In the genomic region with DNA sequence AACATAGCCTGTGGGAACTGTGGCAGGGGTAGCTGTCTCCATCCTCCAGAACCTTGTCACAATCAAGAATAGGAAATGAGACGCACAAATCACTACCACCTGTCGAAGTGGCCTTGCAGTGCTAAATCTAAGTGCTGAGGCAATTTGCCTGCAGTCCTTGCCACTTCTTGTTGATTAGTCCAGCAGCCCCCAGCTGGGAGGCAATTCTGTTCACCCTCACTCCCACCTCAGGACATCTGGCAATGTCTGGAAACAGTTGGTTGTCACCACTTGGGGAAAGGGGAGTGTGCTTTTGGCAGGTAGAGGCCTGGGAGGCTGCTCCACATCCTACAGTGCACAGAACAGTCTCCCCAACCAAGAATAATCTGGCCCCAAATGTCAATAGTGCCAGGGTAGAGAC, we compare ENCODE assay signal across 14 cellular contexts. TPM values are rescaled to one million over a fixed set of nuclear protein-coding genes. Genes with fewer than 3 reads are reported as not detected.
DNase-seq lines count a peak whose midpoint lies in the region; ATAC-seq, FAIRE-seq and TF ChIP-seq lines count a peak whose summit lies in the region.
"Had no signal": no experiment of that assay in that cellular context is flagged by ENCODE, and none has a peak within 500 bp of the region (broad histone marks: within the 10 kb centered on the region; RNA-seq: fewer than 3 reads in every experiment).

No MANE protein-coding gene starts in this region.

- peaks cover 1% of the 10 kb centered on the region for H3K36me3 Mint-ChIP-seq in activated CD8-positive, alpha-beta memory T cell treated with anti-CD3 and anti-CD28 coated beads, Interleukin-2, amount 10 ng/mL, durations not matched to agents 7 days and 5 days
- H3K36me3 Mint-ChIP-seq in activated T-helper 17 cell treated with anti-CD3 and anti-CD28 coated beads, Interleukin-2, amount 50 U/mL, for 72 hours (ENCODE audit: low read depth): no peaks in the 10 kb centered on the region

- no peak for ATAC-seq in activated CD8-positive, alpha-beta memory T cell treated with anti-CD3 and anti-CD28 coated beads, Interleukin-2, amount 10 ng/mL, durations not matched to agents 7 days and 5 days
- no peak for ATAC-seq in activated T-helper 17 cell treated with anti-CD3 and anti-CD28 coated beads, Interleukin-2, amount 50 U/mL, for 72 hours (replicated peaks)
- no peak for ATAC-seq in pancreas

- H3K9me3 Mint-ChIP-seq in activated CD8-positive, alpha-beta memory T cell treated with anti-CD3 and anti-CD28 coated beads, Interleukin-2, amount 10 ng/mL, durations not matched to agents 7 days and 5 days (ENCODE audit: low read depth): no peaks in the 10 kb centered on the region
- H3K9me3 Mint-ChIP-seq in activated T-helper 17 cell treated with anti-CD3 and anti-CD28 coated beads, Interleukin-2, amount 50 U/mL, for 72 hours: peaks cover 7% of the 10 kb centered on the region

- no peak for DNase-seq in activated CD8-positive, alpha-beta memory T cell treated with anti-CD3 and anti-CD28 coated beads, Interleukin-2, amount 10 ng/mL, durations not matched to agents 7 days and 5 days
- DNase-seq in activated CD8-positive, alpha-beta memory T cell treated with anti-CD3 and anti-CD28 coated beads for 24 hours: no peak
- DNase-seq in NCI-H1436 (lab: John Stamatoyannopoulos, UW) (no peak), pancreas (no peak)
- no peak for DNase-seq in activated effector memory CD4-positive, alpha-beta T cell treated with Interleukin-2 at 50 U/mL for 16 hours
- DNase-seq: NCI-H1105, OCI-M1 had no signal

- H3K36me3 ChIP-seq in pancreas: no peaks in the 10 kb centered on the region

- H3K4me1 Mint-ChIP-seq in activated CD8-positive, alpha-beta memory T cell treated with anti-CD3 and anti-CD28 coated beads, Interleukin-2, amount 10 ng/mL, durations not matched to agents 7 days and 5 days: peaks cover 7% of the 10 kb centered on the region
- H3K4me1 Mint-ChIP-seq in activated T-helper 17 cell treated with anti-CD3 and anti-CD28 coated beads, Interleukin-2, amount 50 U/mL, for 72 hours: peaks cover 14% of the 10 kb centered on the region

- H3K27me3 ChIP-seq in layer of hippocampus (ENCODE audit: control insufficient read depth, insufficient read depth, low read length) (no peaks in the 10 kb centered on the region), pancreas (no peaks in the 10 kb centered on the region)

- no peak for FAIRE-seq in pancreas (lab: Jason Lieb, UNC)
- FAIRE-seq: G401.6 had no signal

- no peak overlapping the region for H3K4me3 Mint-ChIP-seq in activated CD8-positive, alpha-beta memory T cell treated with anti-CD3 and anti-CD28 coated beads, Interleukin-2, amount 10 ng/mL, durations not matched to agents 7 days and 5 days
- H3K4me3 Mint-ChIP-seq in activated T-helper 17 cell treated with anti-CD3 and anti-CD28 coated beads, Interleukin-2, amount 50 U/mL, for 72 hours: peak overlapping the region; percentile 65

- peaks cover 0 to 4% (median 0%) of the 10 kb centered on the region in 3 donors for H3K4me1 ChIP-seq in pancreas

- TF ChIP-seq CTCF in pancreas (IDR thresholded peaks at IDR 0.05): no peak

- no peaks in the 10 kb centered on the region for H3K9me3 ChIP-seq in pancreas

- intact Hi-C loops in pancreas (cut with DNase I): no loop called here

- no peak overlapping the region for H3K4me3 ChIP-seq in pancreas

- peak overlapping the region; percentile 83 for H3K27ac ChIP-seq in layer of hippocampus (ENCODE audit: low read depth, low read length)
- peak overlapping the region; percentile 51 for H3K27ac ChIP-seq in temporal lobe (ENCODE audit: low read depth, low read length)
- peak overlapping the region in 2 of 4 donors; percentile 24 to 60 for H3K27ac ChIP-seq in pancreas

- peak overlapping the region; percentile 33 for H3K27ac Mint-ChIP-seq in activated CD8-positive, alpha-beta memory T cell treated with anti-CD3 and anti-CD28 coated beads, Interleukin-2, amount 10 ng/mL, durations not matched to agents 7 days and 5 days
- peak overlapping the region; percentile 86 for H3K27ac Mint-ChIP-seq in activated T-helper 17 cell treated with anti-CD3 and anti-CD28 coated beads, Interleukin-2, amount 50 U/mL, for 72 hours
- H3K27ac Mint-ChIP-seq: type B pancreatic cell had no signal

- H3K27me3 Mint-ChIP-seq in activated CD8-positive, alpha-beta memory T cell treated with anti-CD3 and anti-CD28 coated beads, Interleukin-2, amount 10 ng/mL, durations not matched to agents 7 days and 5 days: no peaks in the 10 kb centered on the region
- no peaks in the 10 kb centered on the region for H3K27me3 Mint-ChIP-seq in activated T-helper 17 cell treated with anti-CD3 and anti-CD28 coated beads, Interleukin-2, amount 50 U/mL, for 72 hours
- H3K27me3 Mint-ChIP-seq: type B pancreatic cell had no signal

- CTCF ChIA-PET in activated CD8-positive, alpha-beta memory T cell treated with anti-CD3 and anti-CD28 coated beads, Interleukin-2, amount 10 ng/mL, durations not matched to agents 7 days and 5 days (lab: Charles Lee): interaction anchor here (1.3 to 2.4 kb wide), 3 partner anchors 10 to 26 kb away, joined by 3 to 9 read pairs (median 3); no protein-coding TSS in a partner anchor

- 43 to 57% methylated on average over 2 of the region's 2 CpGs for WGBS in pancreas, 2 donors

RNA-seq across cellular contexts. Expression of gene RFX2, which starts 10.7 kb away (rescaled TPM):
- 10 to 100 TPM in 1 of 2 experiments, 1 to 10 TPM in 1; 9.8 to 11.7 TPM for total RNA-seq in activated CD8-positive, alpha-beta memory T cell treated with anti-CD3 and anti-CD28 coated beads, Interleukin-2, amount 10 ng/mL, durations not matched to agents 7 days and 5 days
- total RNA-seq in activated T-helper 17 cell treated with anti-CD3 and anti-CD28 coated beads, Interleukin-2, amount 50 U/mL, for 72 hours: 10 to 100 TPM in 1 of 2 donors, 1 to 10 TPM in 1; 9.7 to 20.7 TPM
- 3.7 TPM for total RNA-seq in temporal lobe
- total RNA-seq in pancreas: 1 to 10 TPM; 1.8 to 5.0 (median 3.4) TPM
- 10 to 100 TPM in 1 of 2 donors, 1 to 10 TPM in 1; 2.8 to 14.0 TPM for polyA plus RNA-seq in pancreas

RNA-seq across cellular contexts. Expression of gene ACSBG2, which starts 35.8 kb away (rescaled TPM):
- total RNA-seq in activated CD8-positive, alpha-beta memory T cell treated with anti-CD3 and anti-CD28 coated beads, Interleukin-2, amount 10 ng/mL, durations not matched to agents 7 days and 5 days: not detected
- total RNA-seq in activated T-helper 17 cell treated with anti-CD3 and anti-CD28 coated beads, Interleukin-2, amount 50 U/mL, for 72 hours: not detected
- total RNA-seq in temporal lobe: not detected
- total RNA-seq in pancreas: not detected
- polyA plus RNA-seq in pancreas: not detected
- total RNA-seq: mesenteric fat pad had no signal
- polyA plus RNA-seq: AG04450 had no signal
